Comparison of ENCODE assay signal across 12 cellular contexts in genomic region chr22:42978453-42979103, GRCh38. TPM values are rescaled to one million over a fixed set of nuclear protein-coding genes. Genes with fewer than 3 reads are reported as not detected.
DNase-seq lines count a peak whose midpoint lies in the region; ATAC-seq and FAIRE-seq lines count a peak whose summit lies in the region.
"Had no signal": no experiment of that assay in that cellular context is flagged by ENCODE, and none has a peak within 500 bp of the region (broad histone marks: within the 10 kb centered on the region; RNA-seq: fewer than 3 reads in every experiment).

No MANE protein-coding gene starts in this region.

- H3K4me3 Mint-ChIP-seq in activated T-cell treated with anti-CD3 and anti-CD28 coated beads, Interleukin-2, amount 50 U/mL, for 24 hours: no peak overlapping the region
- H3K4me3 Mint-ChIP-seq in activated T-cell treated with anti-CD3 and anti-CD28 coated beads, Interleukin-2, amount 50 U/mL, for 72 hours: no peak overlapping the region
- H3K4me3 Mint-ChIP-seq: nephron had no signal

- FAIRE-seq in urothelium cell line (lab: Jason Lieb, UNC): no peak
- FAIRE-seq: TTC549 had no signal

- peak overlapping the region; percentile 12 for H3K27ac Mint-ChIP-seq in activated T-cell treated with anti-CD3 and anti-CD28 coated beads, Interleukin-2, amount 50 U/mL, for 24 hours
- no peak overlapping the region for H3K27ac Mint-ChIP-seq in activated T-cell treated with anti-CD3 and anti-CD28 coated beads, Interleukin-2, amount 50 U/mL, for 72 hours

- H3K27me3 ChIP-seq in H7 (ENCODE audit: control insufficient read depth, insufficient read depth, low read length): no peaks in the 10 kb centered on the region
- H3K27me3 ChIP-seq: dorsolateral prefrontal cortex had no signal

- H3K27ac ChIP-seq in epithelial cell of prostate: peak overlapping the region; percentile 66

- H3K36me3 ChIP-seq in H7 (replicated peaks; ENCODE audit: control insufficient read depth, insufficient read depth, low read length): no peaks in the 10 kb centered on the region

- no peak for ATAC-seq in activated T-cell treated with anti-CD3 and anti-CD28 coated beads, Interleukin-2, amount 50 U/mL, for 72 hours (replicated peaks in 1 of 2)
- no peak for ATAC-seq in GM21390 (IDR thresholded peaks at IDR 0.05; ENCODE audit: unreplicated experiment)

- H3K36me3 Mint-ChIP-seq in activated T-cell treated with anti-CD3 and anti-CD28 coated beads, Interleukin-2, amount 50 U/mL, for 24 hours (ENCODE audit: low read depth): no peaks in the 10 kb centered on the region
- no peaks in the 10 kb centered on the region for H3K36me3 Mint-ChIP-seq in activated T-cell treated with anti-CD3 and anti-CD28 coated beads, Interleukin-2, amount 50 U/mL, for 72 hours (ENCODE audit: insufficient read depth in 2 of 2)

- no peaks in the 10 kb centered on the region for H3K27me3 Mint-ChIP-seq in activated T-cell treated with anti-CD3 and anti-CD28 coated beads, Interleukin-2, amount 50 U/mL, for 24 hours
- H3K27me3 Mint-ChIP-seq in activated T-cell treated with anti-CD3 and anti-CD28 coated beads, Interleukin-2, amount 50 U/mL, for 72 hours (ENCODE audit: low read depth): no peaks in the 10 kb centered on the region

- H3K4me3 ChIP-seq in H7 (ENCODE audit: insufficient read depth, low read depth, low read length): no peak overlapping the region
- H3K4me3 ChIP-seq: dorsolateral prefrontal cortex had no signal

- H3K4me1 Mint-ChIP-seq in activated T-cell treated with anti-CD3 and anti-CD28 coated beads, Interleukin-2, amount 50 U/mL, for 24 hours (ENCODE audit: low read depth): peaks cover 31% of the 10 kb centered on the region
- peaks cover 35% of the 10 kb centered on the region for H3K4me1 Mint-ChIP-seq in activated T-cell treated with anti-CD3 and anti-CD28 coated beads, Interleukin-2, amount 50 U/mL, for 72 hours (ENCODE audit: low read depth)

- no peaks in the 10 kb centered on the region for H3K9me3 Mint-ChIP-seq in activated T-cell treated with anti-CD3 and anti-CD28 coated beads, Interleukin-2, amount 50 U/mL, for 24 hours
- H3K9me3 Mint-ChIP-seq in activated T-cell treated with anti-CD3 and anti-CD28 coated beads, Interleukin-2, amount 50 U/mL, for 72 hours: no peaks in the 10 kb centered on the region
- H3K9me3 Mint-ChIP-seq: nephron had no signal

- DNase-seq in activated T-cell treated with anti-CD3 and anti-CD28 coated beads, Interleukin-2, amount 50 U/mL, for 24 hours: peak; percentile 17
- DNase-seq in activated T-cell treated with anti-CD3 and anti-CD28 coated beads, Interleukin-2, amount 50 U/mL, for 72 hours: no peak
- peak; percentile 74 for DNase-seq in epithelial cell of prostate (ENCODE audit: low read depth, low spot score)
- DNase-seq in myocyte (ENCODE audit: low read depth): peak; percentile 43
- no peak for DNase-seq in urothelium cell line (ENCODE audit: low spot score)
- DNase-seq in H7: no peak
- DNase-seq in activated CD4-positive, alpha-beta T cell treated with anti-CD3 and anti-CD28 coated beads for 4 hours: no peak
- DNase-seq: NCI-H2171 treated with DMSO at 0.1 percent for 48 hours had no signal

RNA-seq across cellular contexts. Expression of gene PACSIN2, which starts 36.4 kb away (rescaled TPM):
- 10 to 100 TPM; 28.8 to 31.3 TPM for total RNA-seq in activated T-cell treated with anti-CD3 and anti-CD28 coated beads, Interleukin-2, amount 50 U/mL, for 72 hours
- total RNA-seq in myocyte: 45.5 and 49.3 TPM in 2 replicates
- 47.2 TPM for polyA plus RNA-seq in myocyte (2012)
- total RNA-seq in H7 (2014; rRNA removed; shearing (Covaris generic)): 60.1 and 63.1 TPM in 2 replicates

Comparison
In these comparisons a context has a peak if more than half of its experiments do, and no peak if none do; other contexts are left out.
1. DNase-seq: peak in activated T-cell treated with anti-CD3 and anti-CD28 coated beads, Interleukin-2, amount 50 U/mL, for 24 hours (single experiment), epithelial cell of prostate (single experiment) and myocyte (single experiment); none in activated T-cell treated with anti-CD3 and anti-CD28 coated beads, Interleukin-2, amount 50 U/mL, for 72 hours (0 of 2), urothelium cell line (single experiment), H7 (single experiment) and activated CD4-positive, alpha-beta T cell treated with anti-CD3 and anti-CD28 coated beads for 4 hours (0 of 2).